Comparison of ENCODE assay signal across 23 cellular contexts in the genomic region with DNA sequence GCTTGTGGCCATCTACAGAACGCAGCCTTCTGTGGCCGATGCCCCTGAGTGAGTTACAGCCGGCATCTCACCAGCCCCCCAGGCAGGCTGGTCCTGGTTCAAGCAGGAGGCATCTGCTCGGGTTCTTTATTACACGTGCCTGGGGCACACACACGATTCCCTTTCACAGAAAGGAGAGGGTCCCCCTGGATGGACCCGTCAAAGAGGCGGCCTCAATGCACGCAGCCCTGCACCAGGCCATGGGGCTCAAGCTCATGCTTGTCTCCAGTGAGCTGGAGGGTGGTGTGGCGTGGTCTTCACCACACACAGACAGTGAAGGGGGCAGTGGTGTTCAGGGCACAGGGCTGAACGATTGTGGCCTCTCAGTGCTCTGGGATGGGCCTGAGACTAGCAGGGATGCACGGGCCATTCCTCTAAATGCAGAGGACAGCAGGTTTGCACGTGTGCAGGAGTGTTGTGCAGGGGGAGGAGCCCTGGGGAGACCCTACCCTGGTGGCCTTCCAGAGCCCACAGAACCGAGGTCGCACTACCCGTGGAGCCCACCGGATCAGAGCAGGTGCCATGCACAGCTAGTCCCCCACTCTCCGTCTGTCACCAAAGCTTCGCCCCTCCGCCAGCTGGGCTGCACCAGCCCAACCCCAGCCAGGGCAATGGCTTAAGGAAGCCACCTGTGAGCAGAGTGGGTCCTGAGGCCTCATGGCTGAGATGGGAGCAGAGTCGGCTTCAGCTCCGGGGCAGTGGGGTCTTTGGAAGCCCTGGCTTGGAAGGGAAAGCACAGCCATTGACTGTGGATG. TPM values are rescaled to one million over a fixed set of nuclear protein-coding genes. Genes with fewer than 3 reads are reported as not detected.
DNase-seq lines count a peak whose midpoint lies in the region; ATAC-seq lines count a peak whose summit lies in the region.
"Had no signal": no experiment of that assay in that cellular context is flagged by ENCODE, and none has a peak within 500 bp of the region (broad histone marks: within the 10 kb centered on the region; RNA-seq: fewer than 3 reads in every experiment).

No MANE protein-coding gene starts in this region.

- H4K20me1 ChIP-seq in BLaER1 treated with 17β-estradiol and CSF1 and Interleukin-3, amounts not matched to agents 10 nM and 100 nM, result no peaks in the 10 kb centered on the region

- no peaks in the 10 kb centered on the region for H3K9me3 Mint-ChIP-seq in central memory CD8-positive, alpha-beta T cell
- H3K9me3 Mint-ChIP-seq: CD4-positive, alpha-beta T cell; CD8-positive, alpha-beta memory T cell had no signal

- H3K36me3 Mint-ChIP-seq in central memory CD8-positive, alpha-beta T cell (ENCODE audit: insufficient read depth), result peaks cover 3% of the 10 kb centered on the region
- H3K36me3 Mint-ChIP-seq: CD8-positive, alpha-beta memory T cell had no signal

- H3K9ac ChIP-seq in BLaER1 treated with 17β-estradiol and CSF1 and Interleukin-3, amounts not matched to agents 10 nM and 100 nM, result no peak overlapping the region
- H3K9ac ChIP-seq: GM23248 had no signal

- no peak overlapping the region for H3K4me3 Mint-ChIP-seq in central memory CD8-positive, alpha-beta T cell
- H3K4me3 Mint-ChIP-seq: CD4-positive, alpha-beta T cell; CD8-positive, alpha-beta memory T cell had no signal

- intact Hi-C loops in Right ventricle myocardium inferior (cut with DNase I), result loop anchor here (5.0 kb wide), 1 partner anchor 149 kb away; no protein-coding TSS in a partner anchor
- intact Hi-C loops in left cardiac atrium (cut with DNase I), result no loop called here

- H3K27me3 ChIP-seq in BLaER1 treated with 17β-estradiol and CSF1 and Interleukin-3, amounts not matched to agents 10 nM and 100 nM, result no peaks in the 10 kb centered on the region
- H3K27me3 ChIP-seq: BE2C had no signal

- H3K4me1 Mint-ChIP-seq in central memory CD8-positive, alpha-beta T cell, result no peaks in the 10 kb centered on the region
- H3K4me1 Mint-ChIP-seq: CD8-positive, alpha-beta memory T cell had no signal

- H3K9me3 ChIP-seq in BLaER1 treated with 17β-estradiol and CSF1 and Interleukin-3, amounts not matched to agents 10 nM and 100 nM (replicated peaks in 1 of 11), result no peaks in the 10 kb centered on the region
- H3K9me3 ChIP-seq: A549, BE2C had no signal

- ATAC-seq in Right ventricle myocardium inferior (no peak), left cardiac atrium (no peak)
- ATAC-seq in central memory CD8-positive, alpha-beta T cell (replicated peaks; ENCODE audit: extremely low read depth, poor library complexity, severe bottlenecking), result no peak
- ATAC-seq: A549, GM12878 had no signal

- H3K27ac Mint-ChIP-seq in central memory CD8-positive, alpha-beta T cell (ENCODE audit: low read depth), result peak overlapping the region; percentile 55
- H3K27ac Mint-ChIP-seq: CD4-positive, alpha-beta T cell; CD8-positive, alpha-beta memory T cell had no signal

- peak overlapping the region in 8 of 11 experiments; percentile 7 to 88 (median 72); a peak in 8 of 22 replicates for H3K4me2 ChIP-seq in BLaER1 treated with 17β-estradiol and CSF1 and Interleukin-3, amounts not matched to agents 10 nM and 100 nM
- H3K4me2 ChIP-seq: A549 had no signal

- peak; percentile 66 for DNase-seq in Right ventricle myocardium inferior (ENCODE audit: missing footprints)
- DNase-seq in left cardiac atrium, result no peak
- no peak for DNase-seq in central memory CD8-positive, alpha-beta T cell (ENCODE audit: low spot score in 2 of 2)
- no peak for DNase-seq in T-helper 1 cell
- no peak for DNase-seq in LoVo (ENCODE audit: low spot score)
- DNase-seq: 8988T; ACHN; AML-193; BE2C; CD4-positive, alpha-beta T cell; CD8-positive, alpha-beta memory T cell; DMS 273 treated with DMSO at 0.1 percent for 48 hours; DMS79; EL; GDM1; GM23248; H7; HCEC 1CT had no signal

- H3K27ac ChIP-seq in BLaER1 treated with 17β-estradiol and CSF1 and Interleukin-3, amounts not matched to agents 10 nM and 100 nM, result no peak overlapping the region
- H3K27ac ChIP-seq: A549, C4-2B, GM23248 had no signal

- H3K36me3 ChIP-seq in BLaER1 treated with 17β-estradiol and CSF1 and Interleukin-3, amounts not matched to agents 10 nM and 100 nM, result no peaks in the 10 kb centered on the region
- H3K36me3 ChIP-seq: BE2C had no signal

- no peaks in the 10 kb centered on the region for H3K27me3 Mint-ChIP-seq in central memory CD8-positive, alpha-beta T cell
- H3K27me3 Mint-ChIP-seq: CD4-positive, alpha-beta T cell had no signal

- H3K4me1 ChIP-seq in BLaER1 treated with 17β-estradiol and CSF1 and Interleukin-3, amounts not matched to agents 10 nM and 100 nM, result peaks cover 6 to 52% (median 38%) of the 10 kb centered on the region in 10 experiments; a peak in 19 of 20 replicates
- H3K4me1 ChIP-seq: A549, BE2C had no signal

- no peak overlapping the region for H3K4me3 ChIP-seq in BLaER1 treated with 17β-estradiol and CSF1 and Interleukin-3, amounts not matched to agents 10 nM and 100 nM
- H3K4me3 ChIP-seq: A549, GM12878, GM23248 had no signal

RNA-seq across cellular contexts. Expression of a gene that starts 23.1 kb away (rescaled TPM):
- total RNA-seq in Right ventricle myocardium inferior (0.41 TPM), left cardiac atrium (under 1 TPM; 0.18 to 0.79 TPM)
- total RNA-seq: CD4-positive, alpha-beta T cell; CD8-positive, alpha-beta memory T cell; GM12878; GM23248; H1; H7 had no signal

RNA-seq across cellular contexts. Expression of a gene that starts 58.4 kb away (rescaled TPM):
- total RNA-seq in Right ventricle myocardium inferior (not detected), left cardiac atrium (under 1 TPM; 0.34 to 0.44 TPM)
- total RNA-seq: CD4-positive, alpha-beta T cell; CD8-positive, alpha-beta memory T cell; GM12878; GM23248 had no signal
